In genomic region chr1:37553927-37554808, GRCh38 we compare ENCODE assay signal across 1 cellular context.
TF ChIP-seq lines count a peak whose summit lies in the region.

SNIP1 (minus strand) TSS chr1:37554293; CDS start chr1:37554229, 64 bp downstream.

TF ChIP-seq in HEK293, 187 proteins besides CTCF, POLR2A, EP300 and RAD21 (continued from another document):
- TF ChIP-seq REST (tag by site-specific recombination; IDR thresholded peaks at IDR 0.05) (no peak), ZNF274 (IDR thresholded peaks at IDR 0.05; ENCODE audit: low read length) (no peak), ZNF274 (tag by site-specific recombination; IDR thresholded peaks at IDR 0.05; ENCODE audit: borderline replicate concordance) (no peak), SP2 (tag by site-specific recombination; IDR thresholded peaks at IDR 0.05) (peak; percentile 85), ZNF324 (tag by site-specific recombination; IDR thresholded peaks at IDR 0.05) (peak; percentile 88), ZEB2 (tag by site-specific recombination; IDR thresholded peaks at IDR 0.05) (peak; percentile 59; the same call in 1 of the 2 replicates), YY2 (tag by site-specific recombination; IDR thresholded peaks at IDR 0.05) (no peak), ZSCAN23 (tag by site-specific recombination; IDR thresholded peaks at IDR 0.05) (peak; percentile 46; the same call in 1 of the 2 replicates), MEIS1 (CRISPR knock-in tag; IDR thresholded peaks at IDR 0.05; ENCODE audit: borderline replicate concordance) (no peak), ZNF18 (tag by site-specific recombination; IDR thresholded peaks at IDR 0.05) (no peak), ZNF423 (tag by site-specific recombination; IDR thresholded peaks at IDR 0.05) (peak; percentile 93), SCRT1 (tag by site-specific recombination; IDR thresholded peaks at IDR 0.05; ENCODE audit: borderline replicate concordance) (no peak), HIC1 (tag by site-specific recombination; IDR thresholded peaks at IDR 0.05) (no peak), TRIM28 (IDR thresholded peaks at IDR 0.05; ENCODE audit: borderline replicate concordance, low read length) (0 out of 2 replicates have a peak, but pooled peaks have one; percentile 18), ZNF488 (tag by site-specific recombination; IDR thresholded peaks at IDR 0.05) (no peak), ZNF132 (tag by site-specific recombination; IDR thresholded peaks at IDR 0.05; ENCODE audit: borderline replicate concordance) (no peak), ZBTB17 (tag by site-specific recombination; IDR thresholded peaks at IDR 0.05) (peak; percentile 71), ZNF501 (tag by site-specific recombination; IDR thresholded peaks at IDR 0.05) (peak; percentile 47; the same call in 1 of the 2 replicates), KLF10 (tag by site-specific recombination; IDR thresholded peaks at IDR 0.05) (peak; percentile 95), ZNF354C (tag by site-specific recombination; IDR thresholded peaks at IDR 0.05; ENCODE audit: borderline replicate concordance, low read depth) (no peak), TSHZ1 (tag by site-specific recombination; IDR thresholded peaks at IDR 0.05; ENCODE audit: borderline replicate concordance) (no peak), PRDM2 (tag by site-specific recombination; IDR thresholded peaks at IDR 0.05; ENCODE audit: borderline replicate concordance) (no peak), ZNF544 (tag by site-specific recombination; IDR thresholded peaks at IDR 0.05) (no peak), SALL2 (tag by site-specific recombination; IDR thresholded peaks at IDR 0.05; ENCODE audit: borderline replicate concordance) (no peak), ZNF214 (tag by site-specific recombination; IDR thresholded peaks at IDR 0.05; ENCODE audit: borderline replicate concordance) (no peak), ZNF140 (tag by site-specific recombination; IDR thresholded peaks at IDR 0.05) (no peak), ZNF623 (tag by site-specific recombination; IDR thresholded peaks at IDR 0.05) (no peak), ZNF302 (tag by site-specific recombination; IDR thresholded peaks at IDR 0.05; ENCODE audit: low read depth) (no peak), ZNF239 (tag by site-specific recombination; IDR thresholded peaks at IDR 0.05) (no peak), ZNF473 (tag by site-specific recombination; IDR thresholded peaks at IDR 0.05) (no peak), KLF8 (tag by site-specific recombination; IDR thresholded peaks at IDR 0.05) (peak; percentile 84), ZNF184 (tag by site-specific recombination; IDR thresholded peaks at IDR 0.05) (no peak), ZNF416 (tag by site-specific recombination; IDR thresholded peaks at IDR 0.05) (no peak), ZNF670 (tag by site-specific recombination; IDR thresholded peaks at IDR 0.05; ENCODE audit: low read depth) (no peak), KLF1 (tag by site-specific recombination; IDR thresholded peaks at IDR 0.05) (peak; percentile 94), ZNF266 (tag by site-specific recombination; IDR thresholded peaks at IDR 0.05; ENCODE audit: low read depth) (no peak; the same call in 1 of the 2 replicates), ZNF639 (tag by site-specific recombination; IDR thresholded peaks at IDR 0.05) (peak; percentile 65; the same call in 1 of the 2 replicates), ZNF2 (tag by site-specific recombination; IDR thresholded peaks at IDR 0.05) (peak; percentile 63; the same call in 1 of the 2 replicates), KLF17 (tag by site-specific recombination; IDR thresholded peaks at IDR 0.05) (no peak; the same call in 1 of the 2 replicates)
